ENCODE assay signal across 8 cellular contexts in genomic region chr3:122564155-122564912, GRCh38. TPM values are rescaled to one million over a fixed set of nuclear protein-coding genes. Genes with fewer than 3 reads are reported as not detected.
DNase-seq lines count a peak whose midpoint lies in the region; ATAC-seq and TF ChIP-seq lines count a peak whose summit lies in the region.

Gene DTX3L (plus strand): TSS chr3:122564338. CDS start chr3:122564427, 89 bp downstream.
Gene PARP9 (minus strand): TSS chr3:122564300. CDS start chr3:122559620, 4,680 bp downstream.

- no peak within 1 kb of the TSS for H3K27ac ChIP-seq in mesodermal cell (ENCODE audit: low read depth, low read length, severe bottlenecking)

- H3K36me3 Mint-ChIP-seq in CD14-positive monocyte = peaks cover 46 to 49% of the 10 kb centered on the region in 2 donors

- WGBS in mesodermal cell (ENCODE audit: insufficient coverage in 2 of 2), 2 experiments = 3% methylated on average over 33 to 38 of the region's 56 CpGs

- peak; percentile 78 for DNase-seq in CD14-positive monocyte (ENCODE audit: low spot score)
- peak; percentile 80 for DNase-seq in HK-2 (ENCODE audit: unreplicated experiment)
- no peak for DNase-seq in NT2/D1 (ENCODE audit: low read depth, low spot score)
- peak; percentile 87 for DNase-seq in activated CD8-positive, alpha-beta memory T cell treated with anti-CD3 and anti-CD28 coated beads, Interleukin-2, amount 50 U/mL, for 48 hours
- DNase-seq in stimulated activated CD8-positive, alpha-beta memory T cell treated with anti-CD3 and anti-CD28 coated beads, Interleukin-15, amount 100 ng/mL, for 4 hours (ENCODE audit: low read depth in 2 of 2) = peak; percentile 72 to 76

- peak within 1 kb of the TSS; percentile 84 for H3K9ac ChIP-seq in NT2/D1 (ENCODE audit: insufficient read length, low read depth)

- in situ Hi-C loops in endometrial microvascular endothelial cells (cut with HindIII; ENCODE audit: inconsistent ontology term, low pct_unique_long_range_greater_than_20kb, low sequenced_read_pairs) = no loop called here

- no peaks in the 10 kb centered on the region for H3K4me1 ChIP-seq in NT2/D1 (ENCODE audit: insufficient read depth, insufficient read length)
- peaks cover 6% of the 10 kb centered on the region for H3K4me1 ChIP-seq in mesodermal cell (ENCODE audit: control insufficient read depth, insufficient read depth, low read length, poor library complexity, severe bottlenecking)

- peak; percentile 60 for ATAC-seq in GM19438 (IDR thresholded peaks at IDR 0.05; ENCODE audit: low read depth, unreplicated experiment)

- peak within 1 kb of the TSS; percentile 89 to 99 for H3K4me3 Mint-ChIP-seq in CD14-positive monocyte

- H3K4me3 ChIP-seq in NT2/D1 (ENCODE audit: insufficient read length, low read depth) (peak within 1 kb of the TSS; percentile 65), mesodermal cell (ENCODE audit: extremely low read depth, insufficient read depth, low read length, poor library complexity, severe bottlenecking) (peak within 1 kb of the TSS; percentile 46)

- TF ChIP-seq CTCF in CD14-positive monocyte (IDR thresholded peaks at IDR 0.05) = no peak

- H3K36me3 ChIP-seq in NT2/D1 (ENCODE audit: insufficient read depth, insufficient read length, low read length) (peaks cover 4% of the 10 kb centered on the region), mesodermal cell (ENCODE audit: control insufficient read depth, insufficient read depth, low read length) (no peaks in the 10 kb centered on the region)

- H3K4me1 Mint-ChIP-seq in CD14-positive monocyte = peaks cover 60% of the 10 kb centered on the region

- H3K27me3 Mint-ChIP-seq in CD14-positive monocyte (ENCODE audit: low read depth in 3 of 3) = peaks cover 0 to 2% (median 1%) of the 10 kb centered on the region in 3 donors

- no peaks in the 10 kb centered on the region for H3K9me3 Mint-ChIP-seq in CD14-positive monocyte

- H3K27me3 ChIP-seq in NT2/D1 (ENCODE audit: insufficient read depth, insufficient read length) = peaks cover 24% of the 10 kb centered on the region

- H3K27ac Mint-ChIP-seq in CD14-positive monocyte = peak within 1 kb of the TSS; percentile 90 to 97 (median 93)

- H3K9me3 ChIP-seq in NT2/D1 (ENCODE audit: insufficient read depth, low read length) (no peaks in the 10 kb centered on the region), mesodermal cell (ENCODE audit: control insufficient read depth, low read length) (no peaks in the 10 kb centered on the region)

- intact Hi-C loops in CD14-positive monocyte (cut with micrococcal nuclease) = loop anchor here in 1 of 2 donors (2.0 to 10.0 kb wide), 2 partner anchors 50 to 114 kb away; no protein-coding TSS in a partner anchor

RNA-seq across cellular contexts. Expression of gene DTX3L, which starts in this region (rescaled TPM):
- 10 to 100 TPM; 17.7 to 29.0 TPM for polyA plus RNA-seq in CD14-positive monocyte
- 35.1 TPM for total RNA-seq in endometrial microvascular endothelial cells (ENCODE audit: inconsistent ontology term)
- 1.6 TPM for polyA plus RNA-seq in mesodermal cell (2013, experiment 1 of 2)
- 1.6 TPM for polyA plus RNA-seq in mesodermal cell (2013, experiment 2 of 2)

RNA-seq across cellular contexts. Expression of gene PARP9, which starts in this region (rescaled TPM):
- 10 to 100 TPM; 31.4 to 43.3 TPM for polyA plus RNA-seq in CD14-positive monocyte
- 36.3 TPM for total RNA-seq in endometrial microvascular endothelial cells (ENCODE audit: inconsistent ontology term)
- 1.5 TPM for polyA plus RNA-seq in mesodermal cell (2013, experiment 1 of 2)
- polyA plus RNA-seq in mesodermal cell (2013, experiment 2 of 2) = 1.3 TPM
